ENCODE assay signal across 8 cellular contexts in genomic region chr6:16239798-16240123, GRCh38. TPM values are rescaled to one million over a fixed set of nuclear protein-coding genes. Genes with fewer than 3 reads are reported as not detected.
DNase-seq lines count a peak whose midpoint lies in the region; ATAC-seq and TF ChIP-seq lines count a peak whose summit lies in the region.

No MANE protein-coding gene starts in this region.

- no peaks in the 10 kb centered on the region for H3K36me3 ChIP-seq in right atrium auricular region
- H3K36me3 ChIP-seq in sigmoid colon: no peaks in the 10 kb centered on the region
- H3K36me3 ChIP-seq in Karpas-422 (ENCODE audit: insufficient read depth, low read length): no peaks in the 10 kb centered on the region

- H2AFZ ChIP-seq in Karpas-422 (ENCODE audit: low read length): no peak overlapping the region

- no peak for TF ChIP-seq EP300 in sigmoid colon (IDR thresholded peaks at IDR 0.05)

- peaks cover 0 to 64% of the 10 kb centered on the region in 2 donors for H3K4me1 ChIP-seq in right atrium auricular region
- peaks cover 0 to 74% (median 51%) of the 10 kb centered on the region in 4 donors for H3K4me1 ChIP-seq in sigmoid colon
- peaks cover 6% of the 10 kb centered on the region for H3K4me1 ChIP-seq in Karpas-422 (ENCODE audit: low read length)

- no peak for DNase-seq in RWPE1 (ENCODE audit: low spot score)
- no peak for DNase-seq in right atrium auricular region (ENCODE audit: low spot score)
- DNase-seq in sigmoid colon: no peak
- DNase-seq in Karpas-422: no peak

- intact Hi-C loops in sigmoid colon (cut with DNase I): loop anchor here (5.0 to 10.0 kb wide), 4 partner anchors 38 to 168 kb away; no protein-coding TSS in a partner anchor

- H3K27ac ChIP-seq in RWPE1 (peak overlapping the region; percentile 45), right atrium auricular region (peak overlapping the region; percentile 93 to 94), sigmoid colon (peak overlapping the region; percentile 81 to 87 (median 82)), Karpas-422 (ENCODE audit: low read length) (no peak overlapping the region)

- no peak for TF ChIP-seq POLR2A in sigmoid colon (IDR thresholded peaks at IDR 0.05)

- ATAC-seq in GM19463 (IDR thresholded peaks at IDR 0.05; ENCODE audit: unreplicated experiment) (peak; percentile 44), GM21360 (IDR thresholded peaks at IDR 0.05; ENCODE audit: unreplicated experiment) (no peak), HG02884 (IDR thresholded peaks at IDR 0.05; ENCODE audit: unreplicated experiment) (no peak), GM21367 (IDR thresholded peaks at IDR 0.05; ENCODE audit: unreplicated experiment) (no peak)

- H3K4me3 ChIP-seq in right atrium auricular region: peak overlapping the region; percentile 79 to 93
- peak overlapping the region in 3 of 4 donors; percentile 56 to 76 (median 65) for H3K4me3 ChIP-seq in sigmoid colon
- no peak overlapping the region for H3K4me3 ChIP-seq in Karpas-422 (ENCODE audit: low read length)

- no peaks in the 10 kb centered on the region for H3K79me2 ChIP-seq in Karpas-422 (ENCODE audit: low read length)

- H3K27me3 ChIP-seq in right atrium auricular region: no peaks in the 10 kb centered on the region
- H3K27me3 ChIP-seq in sigmoid colon: no peaks in the 10 kb centered on the region
- no peaks in the 10 kb centered on the region for H3K27me3 ChIP-seq in Karpas-422 (ENCODE audit: low read length)

- no peaks in the 10 kb centered on the region for H4K20me1 ChIP-seq in Karpas-422 (ENCODE audit: insufficient read depth, low read depth, low read length)

- POLR2A ChIA-PET in RWPE1 (lab: Yijun Ruan, JAX; ENCODE audit: low non-redundant PET): no interaction called here

- no peaks in the 10 kb centered on the region for H3K9me2 ChIP-seq in Karpas-422 (replicated peaks; ENCODE audit: insufficient read depth, low read length)

- CTCF ChIA-PET in RWPE1 (lab: Yijun Ruan, JAX): interaction anchor here (0.6 to 0.7 kb wide), 2 partner anchors 12 to 86 kb away, joined by 3 to 4 read pairs; no protein-coding TSS in a partner anchor

- H3K9me3 ChIP-seq in right atrium auricular region: no peaks in the 10 kb centered on the region
- H3K9me3 ChIP-seq in sigmoid colon: no peaks in the 10 kb centered on the region
- H3K9me3 ChIP-seq in Karpas-422 (ENCODE audit: low read length): no peaks in the 10 kb centered on the region

- WGBS in sigmoid colon, 2 donors: 14 to 33% methylated on average over 5 of the region's 5 CpGs

- H3K9ac ChIP-seq in Karpas-422 (ENCODE audit: low read length): no peak overlapping the region

- no peak overlapping the region for H3K4me2 ChIP-seq in Karpas-422 (ENCODE audit: low read depth, low read length, poor library complexity, severe bottlenecking)

- peak; percentile 11; the same call in 1 of the 2 replicates for TF ChIP-seq CTCF in RWPE1 (conservative IDR thresholded peaks at IDR 0.05; ENCODE audit: low read depth)
- no peak for TF ChIP-seq CTCF in right atrium auricular region (IDR thresholded peaks at IDR 0.05)
- TF ChIP-seq CTCF in sigmoid colon (IDR thresholded peaks at IDR 0.05): no peak

RNA-seq across cellular contexts. Expression of gene GMPR, which starts 1.4 kb away (rescaled TPM):
- total RNA-seq in right atrium auricular region (10 to 100 TPM; 70.1 to 89.5 TPM), sigmoid colon (10 to 100 TPM; 15.0 to 26.5 (median 18.4) TPM)
- 1 to 10 TPM; 2.8 to 7.7 (median 3.0) TPM for polyA plus RNA-seq in sigmoid colon
- total RNA-seq in Karpas-422 (2014; rRNA removed; shearing (Covaris generic); ENCODE audit: low replicate concordance): not detected in 2 replicates

Comparison
In these comparisons a context has a peak if more than half of its experiments do, and no peak if none do; other contexts are left out.
1. RNA of gene GMPR, which starts 1.4 kb away (total RNA-seq): 70.1 to 89.5 TPM in right atrium auricular region and 15.0 to 26.5 TPM in sigmoid colon; not detected in Karpas-422; every median in the first group is over 10 times any median in the second.